19 cellular contexts compared by ENCODE assay signal in the genomic region with DNA sequence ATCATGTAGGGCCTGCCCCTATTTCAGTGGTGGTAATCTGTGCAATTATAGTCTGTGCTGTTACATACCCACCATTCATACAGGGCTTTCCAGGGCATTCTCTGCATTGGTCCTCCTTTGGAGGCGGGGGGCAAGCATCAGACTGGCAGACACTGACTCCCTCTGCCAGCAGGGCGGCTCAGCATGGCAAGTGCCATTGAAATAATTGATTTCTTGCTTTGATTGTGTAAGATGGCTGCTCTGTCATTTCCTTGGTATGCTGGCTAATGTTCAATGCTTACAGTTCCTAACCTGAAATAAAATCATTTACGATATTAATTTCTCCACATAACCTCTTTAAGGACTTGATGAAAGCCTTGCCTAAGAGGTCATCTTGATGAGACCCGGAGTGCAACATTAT.
A peak's percentile ranks its signal among the peaks of the same experiment; 100 is the strongest.
DNase-seq lines count a peak whose midpoint lies in the region; ATAC-seq and TF ChIP-seq lines count a peak whose summit lies in the region.
"Had no signal": no experiment of that assay in that cellular context is flagged by ENCODE, and none has a peak within 500 bp of the region (broad histone marks: within the 10 kb centered on the region; RNA-seq: fewer than 3 reads in every experiment).

No MANE protein-coding gene starts in this region.

- TF ChIP-seq CTCF in RWPE1 (conservative IDR thresholded peaks at IDR 0.05; ENCODE audit: low read depth) (no peak), fibroblast of mammary gland (conservative IDR thresholded peaks at IDR 0.05; ENCODE audit: control insufficient read depth, insufficient read depth, low read depth, low read length) (no peak), uterus (IDR thresholded peaks at IDR 0.05) (no peak), heart right ventricle (IDR thresholded peaks at IDR 0.05) (no peak), GM13976 (IDR thresholded peaks at IDR 0.05; ENCODE audit: borderline replicate concordance, control extremely low read depth, extremely low read depth, insufficient read depth, missing control alignments) (no peak)

- in situ Hi-C loops in GM13976 (cut with MboI; ENCODE audit: low sequenced_read_pairs, unreplicated experiment), result no loop called here

- 78 to 80% methylated on average over 4 of the region's 4 CpGs for WGBS in heart right ventricle, 2 donors

- H3K27ac ChIP-seq in RWPE1 (peak overlapping the region; percentile 59), uterus (no peak overlapping the region), heart right ventricle (no peak overlapping the region)
- H3K27ac ChIP-seq: adrenal gland, skin epidermis, tibial nerve had no signal

- H3K4me1 ChIP-seq in uterus (no peaks in the 10 kb centered on the region), heart right ventricle (no peaks in the 10 kb centered on the region)
- H3K4me1 ChIP-seq: adrenal gland had no signal

- no peaks in the 10 kb centered on the region for H3K9me3 ChIP-seq in uterus
- peaks cover 0 to 8% (median 0%) of the 10 kb centered on the region in 11 donors for H3K9me3 ChIP-seq in heart right ventricle
- H3K9me3 ChIP-seq: adrenal gland had no signal

- no peak for ATAC-seq in heart right ventricle
- no peak for ATAC-seq in GM21619 (IDR thresholded peaks at IDR 0.05; ENCODE audit: unreplicated experiment)
- ATAC-seq: naive thymus-derived CD8-positive, alpha-beta T cell; stimulated activated naive CD8-positive, alpha-beta T cell treated with anti-CD3 and anti-CD28 coated beads, Interleukin-15, Interleukin-2, amounts not matched to agents 100 U/mL and 50 U/mL, for 24 hours had no signal

- CTCF ChIA-PET in RWPE1 (lab: Yijun Ruan, JAX), result no interaction called here

- TF ChIP-seq POLR2A in uterus (IDR thresholded peaks at IDR 0.05), result no peak

- H3K4me3 ChIP-seq in fibroblast of mammary gland (ENCODE audit: control insufficient read depth, low read depth, low read length) (no peak overlapping the region), uterus (no peak overlapping the region), heart right ventricle (no peak overlapping the region)
- H3K4me3 ChIP-seq: adrenal gland, skin epidermis, tibial nerve had no signal

- H3K27me3 ChIP-seq in uterus (no peaks in the 10 kb centered on the region), heart right ventricle (peaks cover 0 to 66% (median 40%) of the 10 kb centered on the region in 7 donors)
- H3K27me3 ChIP-seq: adrenal gland, tibial nerve had no signal

- POLR2A ChIA-PET in RWPE1 (lab: Yijun Ruan, JAX; ENCODE audit: low non-redundant PET), result no interaction called here

- H3K36me3 ChIP-seq in uterus, result no peaks in the 10 kb centered on the region
- H3K36me3 ChIP-seq in heart right ventricle, result no peaks in the 10 kb centered on the region
- H3K36me3 ChIP-seq: adrenal gland, tibial nerve had no signal

- DNase-seq in GM04504 (ENCODE audit: low read depth) (peak; percentile 2), RWPE1 (ENCODE audit: low spot score) (peak; percentile 62), fibroblast of mammary gland (ENCODE audit: low read depth) (peak; percentile 39), uterus (no peak), heart right ventricle (no peak), GM13976 (ENCODE audit: low spot score) (no peak)
- DNase-seq: activated CD4-positive, alpha-beta T cell treated with anti-CD3 and anti-CD28 coated beads, Interleukin-2, amount 50 U/mL, for 1 hour; activated effector memory CD4-positive, alpha-beta T cell treated with anti-CD3 and anti-CD28 coated beads, Interleukin-2, amount 50 U/mL, for 16 hours; adrenal gland; C1 segment of cervical spinal cord; cerebellar nuclear complex; Karpas-422; kidney glomerular epithelial cell; naive thymus-derived CD8-positive, alpha-beta T cell; NCI-H526; stimulated activated naive CD8-positive, alpha-beta T cell treated with anti-CD3 and anti-CD28 coated beads, Interleukin-15, Interleukin-2, amounts not matched to agents 100 U/mL and 50 U/mL, for 24 hours had no signal

- intact Hi-C loops in uterus (cut with DNase I; ENCODE audit: low total_unique reads) (no loop called here), heart right ventricle (cut with DNase I) (loop anchor here in 1 of 10 donors (10.0 kb wide), 1 partner anchor 56 kb away; no protein-coding TSS in a partner anchor)

Comparison
In these comparisons a context has a peak if more than half of its experiments do, and no peak if none do; other contexts are left out.
1. DNase-seq: peak in GM04504 (single experiment), RWPE1 (single experiment) and fibroblast of mammary gland (single experiment); none in uterus (0 of 2), heart right ventricle (0 of 2) and GM13976 (single experiment).